Comparison of ENCODE assay signal across 16 cellular contexts in the genomic region with DNA sequence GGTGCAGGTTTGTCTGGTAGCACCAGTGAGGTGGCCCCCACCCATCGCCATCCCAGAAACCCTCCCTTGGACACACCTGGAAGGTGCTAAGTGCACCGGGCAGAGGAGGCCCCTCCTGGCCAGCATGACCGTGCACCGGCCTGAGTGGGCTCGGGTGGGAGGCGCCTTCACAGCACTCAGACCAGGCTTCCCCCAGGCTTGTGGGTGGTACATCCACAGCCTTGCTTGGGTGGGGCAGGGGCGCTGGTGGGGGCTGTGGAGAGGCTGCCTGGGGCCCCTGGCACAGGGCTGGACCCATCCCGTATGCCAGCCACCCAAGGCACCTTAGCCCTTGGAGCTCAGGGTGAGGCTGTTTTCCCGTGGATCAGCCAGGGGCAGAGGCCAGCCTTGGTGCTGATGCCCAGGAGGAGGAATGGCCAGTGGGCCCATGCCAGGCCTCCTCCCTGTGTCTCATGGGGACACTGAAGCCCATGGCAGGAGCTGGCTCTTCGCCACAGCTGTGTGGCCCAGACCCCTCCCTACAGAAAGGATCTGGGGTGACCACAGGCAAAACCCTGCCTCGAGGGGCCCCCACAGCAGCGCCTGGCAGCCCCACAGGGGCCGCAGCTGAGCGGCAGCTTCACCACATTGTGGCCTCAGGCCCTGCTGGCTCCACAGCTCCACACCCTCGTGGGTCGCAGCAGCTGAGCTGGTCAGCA. TPM values are rescaled to one million over a fixed set of nuclear protein-coding genes. Genes with fewer than 3 reads are reported as not detected.
A peak's percentile ranks its signal among the peaks of the same experiment; 100 is the strongest.
DNase-seq lines count a peak whose midpoint lies in the region; ATAC-seq and TF ChIP-seq lines count a peak whose summit lies in the region.
"Had no signal": no experiment of that assay in that cellular context is flagged by ENCODE, and none has a peak within 500 bp of the region (broad histone marks: within the 10 kb centered on the region; RNA-seq: fewer than 3 reads in every experiment).

No MANE protein-coding gene starts in this region.

- H3K4me2 ChIP-seq in BLaER1: no peak overlapping the region

- no peaks in the 10 kb centered on the region for H3K27me3 ChIP-seq in BLaER1
- no peaks in the 10 kb centered on the region for H3K27me3 ChIP-seq in RWPE2 (ENCODE audit: insufficient read depth, poor library complexity, severe bottlenecking)
- H3K27me3 ChIP-seq in right cardiac atrium (ENCODE audit: control insufficient read depth, insufficient read depth): no peaks in the 10 kb centered on the region

- DNase-seq in RWPE2 (ENCODE audit: low spot score) (peak; percentile 42), right cardiac atrium (peak in 2 of 3 donors; percentile 14 to 46), posterior vena cava (ENCODE audit: low spot score) (peak; percentile 81)
- DNase-seq in effector memory CD8-positive, alpha-beta T cell: no peak
- no peak for DNase-seq in stimulated activated naive CD4-positive, alpha-beta T cell treated with Interleukin-2 at 50 U/mL for 16 hours (lab: John Stamatoyannopoulos, UW)
- DNase-seq: EL, KG1, NCI-H1092 treated with DMSO at 0.1 percent for 48 hours, NCI-H1694, NCI-H69, PC-3 had no signal

- no peaks in the 10 kb centered on the region for H3K4me1 Mint-ChIP-seq in effector memory CD8-positive, alpha-beta T cell (ENCODE audit: low read depth in 2 of 2)

- TF ChIP-seq CTCF in RWPE2 (IDR thresholded peaks at IDR 0.05; ENCODE audit: poor library complexity, severe bottlenecking): no peak

- no peak overlapping the region for H3K4me3 Mint-ChIP-seq in effector memory CD8-positive, alpha-beta T cell

- H4K20me1 ChIP-seq in BLaER1: no peaks in the 10 kb centered on the region

- peaks cover 3% of the 10 kb centered on the region for H3K36me3 Mint-ChIP-seq in effector memory CD8-positive, alpha-beta T cell (ENCODE audit: insufficient read depth)

- no peak overlapping the region for H3K4me3 ChIP-seq in BLaER1
- no peak overlapping the region for H3K4me3 ChIP-seq in RWPE2 (ENCODE audit: severe bottlenecking)
- no peak overlapping the region for H3K4me3 ChIP-seq in right cardiac atrium (ENCODE audit: low read length)

- H3K36me3 ChIP-seq in BLaER1: no peaks in the 10 kb centered on the region
- H3K36me3 ChIP-seq in RWPE2 (ENCODE audit: low read depth): peaks cover 9% of the 10 kb centered on the region; the same call in 1 of the 2 replicates

- intact Hi-C loops in right cardiac atrium (cut with DNase I): no loop called here
- intact Hi-C loops in posterior vena cava (cut with DNase I): no loop called here

- peaks cover 23% of the 10 kb centered on the region for H3K9me3 ChIP-seq in BLaER1
- H3K9me3 ChIP-seq in RWPE2 (ENCODE audit: severe bottlenecking): peaks cover 5% of the 10 kb centered on the region
- no peaks in the 10 kb centered on the region for H3K9me3 ChIP-seq in right cardiac atrium (ENCODE audit: control insufficient read depth, low read length)

- H3K4me1 ChIP-seq in BLaER1 (no peaks in the 10 kb centered on the region; the same call in 1 of the 2 replicates), RWPE2 (ENCODE audit: insufficient read depth, poor library complexity, severe bottlenecking) (no peaks in the 10 kb centered on the region), right cardiac atrium (ENCODE audit: control insufficient read depth, insufficient read depth, low read length) (no peaks in the 10 kb centered on the region)

- ATAC-seq in RWPE2 (ENCODE audit: low read depth) (no peak; the same call in 2 of the 3 replicates), right cardiac atrium (no peak), GM19328 (IDR thresholded peaks at IDR 0.05; ENCODE audit: unreplicated experiment) (no peak)
- no peak for ATAC-seq in effector memory CD8-positive, alpha-beta T cell (replicated peaks)
- ATAC-seq: PC-3 had no signal

- no peak overlapping the region for H3K27ac ChIP-seq in BLaER1
- no peak overlapping the region for H3K27ac ChIP-seq in RWPE2 (ENCODE audit: poor library complexity, severe bottlenecking)
- H3K27ac ChIP-seq in right cardiac atrium (ENCODE audit: low read length): no peak overlapping the region

- WGBS in right cardiac atrium: 95% methylated on average over 16 of the region's 16 CpGs

- H3K27ac Mint-ChIP-seq in effector memory CD8-positive, alpha-beta T cell: no peak overlapping the region

- H3K27me3 Mint-ChIP-seq in effector memory CD8-positive, alpha-beta T cell: no peaks in the 10 kb centered on the region

- H3K9ac ChIP-seq in BLaER1: 0 out of 2 replicates have a peak overlapping the region, but pooled peaks have one; percentile 10

- peaks cover 0 to 7% of the 10 kb centered on the region in 2 donors for H3K9me3 Mint-ChIP-seq in effector memory CD8-positive, alpha-beta T cell

RNA-seq across cellular contexts. Expression of gene NKX1-1, which starts 21.4 kb away (rescaled TPM):
- not detected for total RNA-seq in right cardiac atrium
- polyA plus RNA-seq in right cardiac atrium: not detected
- total RNA-seq in posterior vena cava: not detected
- total RNA-seq: M059J, PC-3 had no signal
- polyA plus RNA-seq: AG04450, BJ had no signal

RNA-seq across cellular contexts. Expression of gene UVSSA, which starts 37.8 kb away (rescaled TPM):
- total RNA-seq in right cardiac atrium (1 to 10 TPM; 7.7 to 8.8 (median 8.5) TPM), posterior vena cava (10 to 100 TPM; 14.3 to 14.7 TPM)
- 5.0 TPM for polyA plus RNA-seq in right cardiac atrium

Comparison
In these comparisons a context has a peak if more than half of its experiments do, and no peak if none do; other contexts are left out.
1. DNase-seq: peak in RWPE2 (single experiment), right cardiac atrium (2 of 3) and posterior vena cava (single experiment); none in effector memory CD8-positive, alpha-beta T cell (0 of 3) and stimulated activated naive CD4-positive, alpha-beta T cell treated with Interleukin-2 at 50 U/mL for 16 hours (single experiment).